ENCODE assay signal across 8 cellular contexts in the genomic region with DNA sequence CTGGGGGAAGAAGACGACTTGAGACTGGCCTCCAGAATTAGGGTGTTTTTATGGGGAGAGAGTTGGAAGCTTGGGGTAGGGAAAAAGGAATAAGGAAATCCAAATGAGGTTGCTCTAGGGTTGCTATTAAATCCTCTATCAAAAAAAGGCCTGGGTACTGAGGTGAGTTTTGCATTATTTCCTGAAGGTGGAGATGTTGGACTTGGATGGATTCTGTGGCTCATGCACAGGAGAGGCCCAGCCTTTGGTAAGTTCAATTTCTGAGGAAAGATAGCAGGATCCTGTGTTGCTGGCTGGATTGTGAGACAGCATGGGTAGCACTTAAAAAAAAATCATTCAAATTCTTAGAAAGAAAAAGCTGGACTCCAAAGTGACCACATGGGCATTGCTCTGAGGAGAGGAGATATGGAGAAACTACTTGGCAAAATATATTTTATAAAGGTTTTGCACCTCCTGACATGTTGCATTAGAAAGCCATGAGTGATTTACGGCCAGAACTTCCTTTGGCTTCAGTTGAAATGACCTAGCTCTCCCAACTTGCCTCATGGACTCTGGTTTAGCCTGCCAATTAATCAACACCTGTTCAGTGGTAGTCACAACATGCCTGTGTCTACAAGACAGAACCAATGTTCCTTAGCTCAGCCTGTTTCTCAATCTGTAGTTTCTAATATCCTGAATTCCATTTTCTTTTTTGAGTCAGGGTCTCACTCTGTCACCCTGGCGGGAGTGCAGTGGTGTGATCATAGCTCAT.
DNase-seq lines count a peak whose midpoint lies in the region; ATAC-seq and TF ChIP-seq lines count a peak whose summit lies in the region.

No MANE protein-coding gene starts in this region.

- H3K27ac Mint-ChIP-seq in endodermal cell (no peak overlapping the region), type B pancreatic cell (no peak overlapping the region)
- no peak overlapping the region for H3K27ac Mint-ChIP-seq in natural killer cell treated with Interleukin-12 subunit alpha and Interleukin-12 subunit beta and Interleukin-15 and Interleukin-18, amount 100 ng/mL, for 72 hours

- intact Hi-C loops in heart left ventricle (cut with DNase I) (loop anchor here in 9 of 10 donors (5.0 to 10.0 kb wide), 8 partner anchors 240 to 753 kb away; a partner anchor contains a TSS), left ventricle myocardium superior (cut with micrococcal nuclease) (loop anchor here (10.0 kb wide), 1 partner anchor 640 kb away; no protein-coding TSS in a partner anchor), mucosa of descending colon (cut with DNase I, micrococcal nuclease) (loop anchor here (10.0 kb wide), 1 partner anchor 640 kb away; no protein-coding TSS in a partner anchor)

- H3K36me3 ChIP-seq in heart left ventricle (no peaks in the 10 kb centered on the region), endodermal cell (ENCODE audit: control insufficient read depth, insufficient read depth, low read length) (no peaks in the 10 kb centered on the region), mucosa of descending colon (ENCODE audit: low read depth) (no peaks in the 10 kb centered on the region)

- no peaks in the 10 kb centered on the region for H3K9me3 ChIP-seq in heart left ventricle
- no peaks in the 10 kb centered on the region for H3K9me3 ChIP-seq in endodermal cell (ENCODE audit: control insufficient read depth, low read length)
- H3K9me3 ChIP-seq in mucosa of descending colon, result no peaks in the 10 kb centered on the region

- H3K4me1 ChIP-seq in heart left ventricle (no peaks in the 10 kb centered on the region), endodermal cell (ENCODE audit: control insufficient read depth, insufficient read depth, low read length) (no peaks in the 10 kb centered on the region), mucosa of descending colon (ENCODE audit: low read depth) (no peaks in the 10 kb centered on the region)

- 64 to 76% (median 71%) methylated on average over 3 of the region's 3 CpGs for WGBS in heart left ventricle, 4 donors
- 76 to 82% methylated on average over 2 to 3 of the region's 3 CpGs for WGBS in endodermal cell (ENCODE audit: insufficient coverage in 1 of 2, insufficient read length in 1 of 2), 2 experiments

- TF ChIP-seq CTCF in heart left ventricle (IDR thresholded peaks at IDR 0.05), result peak in 9 of 12 donors; percentile 13 to 44 (median 29)
- peak; percentile 81 for TF ChIP-seq CTCF in endodermal cell (conservative IDR thresholded peaks at IDR 0.05)
- peak; percentile 69 for TF ChIP-seq CTCF in type B pancreatic cell (conservative IDR thresholded peaks at IDR 0.05)
- TF ChIP-seq CTCF in mucosa of descending colon (IDR thresholded peaks at IDR 0.05), result no peak

- TF ChIP-seq POLR2A in heart left ventricle (IDR thresholded peaks at IDR 0.05), result no peak

- H3K4me3 Mint-ChIP-seq in endodermal cell (no peak overlapping the region), type B pancreatic cell (no peak overlapping the region)
- H3K4me3 Mint-ChIP-seq in natural killer cell treated with Interleukin-12 subunit alpha and Interleukin-12 subunit beta and Interleukin-15 and Interleukin-18, amount 100 ng/mL, for 72 hours, result no peak overlapping the region

- H3K27me3 Mint-ChIP-seq in endodermal cell (ENCODE audit: insufficient read depth), result peaks cover 7% of the 10 kb centered on the region
- H3K27me3 Mint-ChIP-seq in type B pancreatic cell, result peaks cover 47% of the 10 kb centered on the region
- peaks cover 14 to 18% of the 10 kb centered on the region in 2 donors for H3K27me3 Mint-ChIP-seq in natural killer cell treated with Interleukin-12 subunit alpha and Interleukin-12 subunit beta and Interleukin-15 and Interleukin-18, amount 100 ng/mL, for 72 hours

- no peak overlapping the region for H3K4me3 ChIP-seq in heart left ventricle
- H3K4me3 ChIP-seq in endodermal cell (ENCODE audit: low read length), result no peak overlapping the region
- no peak overlapping the region for H3K4me3 ChIP-seq in mucosa of descending colon

- peaks cover 1% of the 10 kb centered on the region for H3K4me1 Mint-ChIP-seq in endodermal cell
- H3K4me1 Mint-ChIP-seq in type B pancreatic cell (ENCODE audit: unreplicated experiment), result no peaks in the 10 kb centered on the region
- no peaks in the 10 kb centered on the region for H3K4me1 Mint-ChIP-seq in natural killer cell treated with Interleukin-12 subunit alpha and Interleukin-12 subunit beta and Interleukin-15 and Interleukin-18, amount 100 ng/mL, for 72 hours (ENCODE audit: low read depth in 2 of 2)

- no peak overlapping the region for H3K9ac ChIP-seq in endodermal cell (ENCODE audit: extremely low read depth, low read length, poor library complexity, severe bottlenecking)

- H3K9me3 Mint-ChIP-seq in endodermal cell, result no peaks in the 10 kb centered on the region
- H3K9me3 Mint-ChIP-seq in type B pancreatic cell, result no peaks in the 10 kb centered on the region
- no peaks in the 10 kb centered on the region for H3K9me3 Mint-ChIP-seq in natural killer cell treated with Interleukin-12 subunit alpha and Interleukin-12 subunit beta and Interleukin-15 and Interleukin-18, amount 100 ng/mL, for 72 hours

- ATAC-seq in heart left ventricle, result peak in 2 of 4 donors; percentile 38 to 52
- no peak for ATAC-seq in left ventricle myocardium superior
- ATAC-seq in mucosa of descending colon, result no peak
- ATAC-seq in natural killer cell treated with Interleukin-12 subunit alpha and Interleukin-12 subunit beta and Interleukin-15 and Interleukin-18, amount 100 ng/mL, for 72 hours, result no peak

- no peaks in the 10 kb centered on the region for H3K36me3 Mint-ChIP-seq in endodermal cell (ENCODE audit: low read depth)
- H3K36me3 Mint-ChIP-seq in type B pancreatic cell, result no peaks in the 10 kb centered on the region
- no peaks in the 10 kb centered on the region for H3K36me3 Mint-ChIP-seq in natural killer cell treated with Interleukin-12 subunit alpha and Interleukin-12 subunit beta and Interleukin-15 and Interleukin-18, amount 100 ng/mL, for 72 hours

- H3K27me3 ChIP-seq in heart left ventricle (peaks cover 0 to 6% (median 0%) of the 10 kb centered on the region in 9 donors), endodermal cell (ENCODE audit: control insufficient read depth, insufficient read depth, low read length, poor library complexity, severe bottlenecking) (peaks cover 24% of the 10 kb centered on the region)

- no peak overlapping the region for H3K27ac ChIP-seq in heart left ventricle
- no peak overlapping the region for H3K27ac ChIP-seq in endodermal cell (ENCODE audit: low read depth, low read length)

- DNase-seq in heart left ventricle (no peak), left ventricle myocardium superior (no peak), NCI-H748 (lab: John Stamatoyannopoulos, UW; ENCODE audit: unreplicated experiment) (peak; percentile 94), endodermal cell (no peak), type B pancreatic cell (ENCODE audit: extremely low spot score, unreplicated experiment) (no peak), T1000 (lab: John Stamatoyannopoulos, UW) (no peak), mucosa of descending colon (no peak)
- no peak for DNase-seq in natural killer cell treated with Interleukin-12 subunit alpha and Interleukin-12 subunit beta and Interleukin-15 and Interleukin-18, amount 100 ng/mL, for 72 hours (ENCODE audit: low spot score)
